In the genomic region with DNA sequence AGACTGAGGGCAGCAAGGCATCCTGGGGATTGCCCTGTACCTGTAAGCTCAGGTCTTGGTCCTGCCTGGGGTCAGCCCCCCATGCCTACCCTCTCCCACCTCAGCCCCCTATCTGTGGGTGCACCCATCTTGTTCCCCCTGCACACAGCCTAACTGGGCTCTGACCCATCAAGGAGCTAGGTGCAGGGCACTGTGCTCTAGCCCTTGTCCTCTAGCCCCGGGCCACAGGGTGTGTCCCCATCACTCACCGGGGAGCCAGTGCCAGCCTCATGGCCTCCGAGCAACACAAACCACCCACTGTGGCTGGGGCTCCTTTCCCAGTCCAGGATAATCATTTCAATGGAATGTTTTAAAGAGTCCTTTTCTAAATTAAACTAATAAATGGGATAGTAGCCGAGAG, we compare ENCODE assay signal across 22 cellular contexts.
DNase-seq lines count a peak whose midpoint lies in the region; ATAC-seq and TF ChIP-seq lines count a peak whose summit lies in the region.
"Had no signal": no experiment of that assay in that cellular context is flagged by ENCODE, and none has a peak within 500 bp of the region (broad histone marks: within the 10 kb centered on the region; RNA-seq: fewer than 3 reads in every experiment).

No MANE protein-coding gene starts in this region.

- H2AFZ ChIP-seq in PC-3 (ENCODE audit: low read length) (no peak overlapping the region), osteoblast (ENCODE audit: low read length) (no peak overlapping the region)

- H3K27me3 ChIP-seq in PC-3 (ENCODE audit: low read length) (peaks cover 27% of the 10 kb centered on the region), osteoblast (ENCODE audit: insufficient read depth, low read length) (no peaks in the 10 kb centered on the region)

- no peak overlapping the region for H3K4me3 Mint-ChIP-seq in chondrocyte (ENCODE audit: unreplicated experiment)
- H3K4me3 Mint-ChIP-seq: IgD-negative memory B cell had no signal

- H3K4me3 ChIP-seq in PC-3 (ENCODE audit: low read length) (no peak overlapping the region), osteoblast (ENCODE audit: insufficient read depth, low read length) (no peak overlapping the region)

- H3K4me2 ChIP-seq in PC-3 (ENCODE audit: low read length): no peak overlapping the region
- no peak overlapping the region for H3K4me2 ChIP-seq in osteoblast (ENCODE audit: insufficient read depth, low read length)

- DNase-seq in NCI-H146 (lab: John Stamatoyannopoulos, UW) (peak; percentile 29), NCI-H146 treated with DMSO at 0.1 percent for 48 hours (lab: John Stamatoyannopoulos, UW; ENCODE audit: unreplicated experiment) (no peak), EH (ENCODE audit: low read depth) (peak; percentile 23), PC-3 (peak; percentile 30), osteoblast (ENCODE audit: insufficient read length, low spot score, missing footprints) (peak; percentile 63), NCI-H2107 (lab: John Stamatoyannopoulos, UW) (no peak), chondrocyte (ENCODE audit: low spot score) (no peak)
- DNase-seq: AML-193; C1 segment of cervical spinal cord; Calu3; CD8-positive, alpha-beta memory T cell; DMS153; NCI-H1048; NCI-H1417 treated with DMSO at 0.1 percent for 48 hours; NCI-H1930; NCI-H226; NCI-H524; NCI-H82; Right ventricle myocardium superior had no signal

- H3K79me2 ChIP-seq in PC-3 (ENCODE audit: low read length) (no peaks in the 10 kb centered on the region), osteoblast (ENCODE audit: insufficient read depth, low read length) (no peaks in the 10 kb centered on the region)

- peaks cover 1% of the 10 kb centered on the region for H3K36me3 Mint-ChIP-seq in chondrocyte (ENCODE audit: low read depth)
- H3K36me3 Mint-ChIP-seq: CD8-positive, alpha-beta memory T cell; IgD-negative memory B cell had no signal

- CTCF ChIA-PET in PC-3 (lab: Charles Lee): no interaction called here

- no peaks in the 10 kb centered on the region for H3K9me3 ChIP-seq in PC-3 (ENCODE audit: low read length)
- H3K9me3 ChIP-seq in osteoblast (ENCODE audit: low read depth, low read length): no peaks in the 10 kb centered on the region

- H3K4me1 Mint-ChIP-seq in chondrocyte (ENCODE audit: low read depth): peaks cover 19% of the 10 kb centered on the region
- H3K4me1 Mint-ChIP-seq: CD8-positive, alpha-beta memory T cell; IgD-negative memory B cell had no signal

- H3K27ac ChIP-seq in PC-3 (ENCODE audit: low read length) (no peak overlapping the region), osteoblast (ENCODE audit: low read depth, low read length) (no peak overlapping the region)
- H3K27ac ChIP-seq: 22Rv1 had no signal

- no peak for TF ChIP-seq CTCF in PC-3 (conservative IDR thresholded peaks at IDR 0.05; ENCODE audit: low read depth, low read length)
- no peak for TF ChIP-seq CTCF in osteoblast (IDR thresholded peaks at IDR 0.05; ENCODE audit: extremely low read depth, low read depth, low read length)
- TF ChIP-seq CTCF in chondrocyte (IDR thresholded peaks at IDR 0.05): no peak

- no peaks in the 10 kb centered on the region for H4K20me1 ChIP-seq in PC-3 (ENCODE audit: low read length)
- H4K20me1 ChIP-seq in osteoblast (ENCODE audit: insufficient read depth, low read length): no peaks in the 10 kb centered on the region

- H3K27me3 Mint-ChIP-seq in chondrocyte (ENCODE audit: low read depth): peaks cover 7% of the 10 kb centered on the region

- no peaks in the 10 kb centered on the region for H3F3A ChIP-seq in PC-3 (ENCODE audit: low read length, unreplicated experiment)

- no peaks in the 10 kb centered on the region for H3K36me3 ChIP-seq in PC-3 (ENCODE audit: low read depth, low read length)
- H3K36me3 ChIP-seq in osteoblast (ENCODE audit: insufficient read depth, low read length): no peaks in the 10 kb centered on the region

- intact Hi-C loops in PC-3 (cut with micrococcal nuclease): no loop called here

- no peak overlapping the region for H3K9ac ChIP-seq in PC-3 (ENCODE audit: low read length)

- peaks cover 8% of the 10 kb centered on the region for H3K9me3 Mint-ChIP-seq in chondrocyte (ENCODE audit: low read depth)
- H3K9me3 Mint-ChIP-seq: CD8-positive, alpha-beta memory T cell; IgD-negative memory B cell had no signal

- H3K9me2 ChIP-seq in PC-3 (replicated peaks; ENCODE audit: low read length): no peaks in the 10 kb centered on the region

- POLR2A ChIA-PET in PC-3 (lab: Charles Lee; ENCODE audit: unreplicated experiment): no interaction called here

- H3K27ac Mint-ChIP-seq in chondrocyte (ENCODE audit: unreplicated experiment): no peak overlapping the region
- H3K27ac Mint-ChIP-seq: IgD-negative memory B cell had no signal

- ATAC-seq in PC-3 (no peak), GM18870 (IDR thresholded peaks at IDR 0.05; ENCODE audit: unreplicated experiment) (no peak)

- H3K4me1 ChIP-seq in PC-3 (ENCODE audit: insufficient read depth, low read length) (no peaks in the 10 kb centered on the region), osteoblast (ENCODE audit: insufficient read depth, low read length) (no peaks in the 10 kb centered on the region)

- BruUV-seq in PC-3 (replicated peaks; lab: Mats Ljungman, UMichigan): no TSS peak

Comparison
In these comparisons a context has a peak if more than half of its experiments do, and no peak if none do; other contexts are left out.
1. DNase-seq: peak in NCI-H146 (single experiment), EH (single experiment), PC-3 (single experiment) and osteoblast (single experiment); none in NCI-H146 treated with DMSO at 0.1 percent for 48 hours (single experiment), NCI-H2107 (single experiment) and chondrocyte (single experiment).